ENCODE assay signal across 16 cellular contexts in genomic region chr11:61746654-61747388, GRCh38. TPM values are rescaled to one million over a fixed set of nuclear protein-coding genes. Genes with fewer than 3 reads are reported as not detected.
DNase-seq lines count a peak whose midpoint lies in the region; ATAC-seq and TF ChIP-seq lines count a peak whose summit lies in the region.
"Had no signal": no experiment of that assay in that cellular context is flagged by ENCODE, and none has a peak within 500 bp of the region (broad histone marks: within the 10 kb centered on the region; RNA-seq: fewer than 3 reads in every experiment).

No MANE protein-coding gene starts in this region.

- no peak overlapping the region for H3K9ac ChIP-seq in mammary epithelial cell (ENCODE audit: insufficient read depth, low read length)

- no peaks in the 10 kb centered on the region for H3K79me2 ChIP-seq in mammary epithelial cell (ENCODE audit: insufficient read depth, low read length)

- no peak for TF ChIP-seq CTCF in MCF 10A (IDR thresholded peaks at IDR 0.05; ENCODE audit: unreplicated experiment)
- no peak for TF ChIP-seq CTCF in mammary epithelial cell (conservative IDR thresholded peaks at IDR 0.05 in 1 of 2, IDR thresholded peaks at IDR 0.05 in 1 of 2; ENCODE audit: extremely low read depth in 1 of 2, insufficient read depth in 1 of 2, low read depth in 1 of 2, low read length in 2 of 2)
- TF ChIP-seq CTCF in brain (conservative IDR thresholded peaks at IDR 0.05): no peak
- no peak for TF ChIP-seq CTCF in mesothelial cell of epicardium (IDR thresholded peaks at IDR 0.05; ENCODE audit: unreplicated experiment)

- peak; percentile 30 for DNase-seq in MCF 10A (ENCODE audit: unreplicated experiment)
- DNase-seq in mammary epithelial cell: no peak
- DNase-seq in mesothelial cell of epicardium (ENCODE audit: low spot score in 2 of 2, unreplicated experiment in 2 of 2): no peak
- no peak for DNase-seq in stimulated activated effector memory CD8-positive, alpha-beta T cell treated with anti-CD3 and anti-CD28 coated beads, Interleukin-12 subunit alpha, Interleukin-12 subunit beta, amount 100 ng/mL, for 72 hours (ENCODE audit: low spot score in 2 of 2)
- DNase-seq in NCI-H774 (lab: John Stamatoyannopoulos, UW): no peak
- DNase-seq in NCI-H187 treated with DMSO at 0.1 percent for 48 hours (lab: John Stamatoyannopoulos, UW): no peak
- DNase-seq: GDM1, GOT3, NCI-H446 had no signal

- POLR2A ChIA-PET in MCF 10A (lab: Yijun Ruan, JAX): no interaction called here

- no peak overlapping the region for H3K27ac ChIP-seq in mammary epithelial cell (ENCODE audit: insufficient read depth, low read depth, low read length)
- H3K27ac ChIP-seq: 22Rv1 had no signal

- in situ Hi-C loops in mammary epithelial cell (cut with MboI; ENCODE audit: low sequenced_read_pairs in 2 of 2): loop anchor here in 1 of 2 donors (25.0 kb wide), 1 partner anchor 285 kb away; no protein-coding TSS in a partner anchor

- no peaks in the 10 kb centered on the region for H3K9me3 Mint-ChIP-seq in MCF 10A (ENCODE audit: unreplicated experiment)
- H3K9me3 Mint-ChIP-seq in brain: peaks cover 0 to 3% (median 0%) of the 10 kb centered on the region in 5 experiments
- no peaks in the 10 kb centered on the region for H3K9me3 Mint-ChIP-seq in mesothelial cell of epicardium
- no peaks in the 10 kb centered on the region for H3K9me3 Mint-ChIP-seq in stimulated activated effector memory CD8-positive, alpha-beta T cell treated with anti-CD3 and anti-CD28 coated beads, Interleukin-12 subunit alpha, Interleukin-12 subunit beta, amount 100 ng/mL, for 72 hours
- H3K9me3 Mint-ChIP-seq: CD4-positive, alpha-beta memory T cell; HFFc6; IgD-negative memory B cell had no signal

- H3K27ac Mint-ChIP-seq in MCF 10A (ENCODE audit: low read depth, unreplicated experiment): no peak overlapping the region
- peak overlapping the region in 3 of 5 experiments; percentile 41 to 80 (median 57) for H3K27ac Mint-ChIP-seq in brain
- peak overlapping the region; percentile 30 for H3K27ac Mint-ChIP-seq in mesothelial cell of epicardium
- peak overlapping the region; percentile 26 for H3K27ac Mint-ChIP-seq in stimulated activated effector memory CD8-positive, alpha-beta T cell treated with anti-CD3 and anti-CD28 coated beads, Interleukin-12 subunit alpha, Interleukin-12 subunit beta, amount 100 ng/mL, for 72 hours
- H3K27ac Mint-ChIP-seq: HFFc6 had no signal

- no peaks in the 10 kb centered on the region for H3K36me3 Mint-ChIP-seq in MCF 10A (ENCODE audit: insufficient read depth, unreplicated experiment)
- peaks cover 3% of the 10 kb centered on the region for H3K36me3 Mint-ChIP-seq in brain
- peaks cover 1% of the 10 kb centered on the region for H3K36me3 Mint-ChIP-seq in mesothelial cell of epicardium
- no peaks in the 10 kb centered on the region for H3K36me3 Mint-ChIP-seq in stimulated activated effector memory CD8-positive, alpha-beta T cell treated with anti-CD3 and anti-CD28 coated beads, Interleukin-12 subunit alpha, Interleukin-12 subunit beta, amount 100 ng/mL, for 72 hours
- H3K36me3 Mint-ChIP-seq: CD4-positive, alpha-beta memory T cell had no signal

- H3K4me1 ChIP-seq in mammary epithelial cell (ENCODE audit: insufficient read depth, low read length): no peaks in the 10 kb centered on the region

- no peak overlapping the region for H2AFZ ChIP-seq in mammary epithelial cell (ENCODE audit: low read depth, low read length)

- H3K4me1 Mint-ChIP-seq in MCF 10A (ENCODE audit: insufficient read depth, unreplicated experiment) (no peaks in the 10 kb centered on the region), brain (peaks cover 26% of the 10 kb centered on the region), mesothelial cell of epicardium (peaks cover 21% of the 10 kb centered on the region)
- H3K4me1 Mint-ChIP-seq in stimulated activated effector memory CD8-positive, alpha-beta T cell treated with anti-CD3 and anti-CD28 coated beads, Interleukin-12 subunit alpha, Interleukin-12 subunit beta, amount 100 ng/mL, for 72 hours: no peaks in the 10 kb centered on the region

- no peak for ATAC-seq in stimulated activated effector memory CD8-positive, alpha-beta T cell treated with anti-CD3 and anti-CD28 coated beads, Interleukin-12 subunit alpha, Interleukin-12 subunit beta, amount 100 ng/mL, for 72 hours
- no peak for ATAC-seq in GM21390 (IDR thresholded peaks at IDR 0.05; ENCODE audit: unreplicated experiment)

- H3K27me3 Mint-ChIP-seq in MCF 10A (ENCODE audit: insufficient read depth, unreplicated experiment) (no peaks in the 10 kb centered on the region), brain (peaks cover 15% of the 10 kb centered on the region), mesothelial cell of epicardium (ENCODE audit: low read depth) (no peaks in the 10 kb centered on the region)

- H4K20me1 ChIP-seq in mammary epithelial cell (ENCODE audit: insufficient read depth, low read length): no peaks in the 10 kb centered on the region

- CTCF ChIA-PET in MCF 10A (lab: Yijun Ruan, JAX) (interaction anchor here (0.6 to 1.9 kb wide), 24 partner anchors 9 to 742 kb away, joined by 3 to 11 read pairs (median 4); no protein-coding TSS in a partner anchor), mammary epithelial cell (lab: Charles Lee; ENCODE audit: low non-redundant PET) (interaction anchor here (0.6 to 1.0 kb wide), 2 partner anchors 13 to 335 kb away, joined by 4 to 6 read pairs; no protein-coding TSS in a partner anchor)

- H3K4me3 ChIP-seq in mammary epithelial cell (replicated peaks in 1 of 3; ENCODE audit: insufficient read depth in 1 of 3, low read depth in 2 of 3, low read length in 3 of 3): no peak overlapping the region
- H3K4me3 ChIP-seq: GM12878 had no signal

- 75% methylated on average over 7 of the region's 23 CpGs for WGBS in mammary epithelial cell (ENCODE audit: low coverage, missing lambda C conversion rate)

- H3K4me2 ChIP-seq in mammary epithelial cell (ENCODE audit: insufficient read depth, low read depth, low read length): no peak overlapping the region

- BruUV-seq in MCF 10A (replicated peaks; lab: Mats Ljungman, UMichigan): no TSS peak
- no TSS peak for BruUV-seq in mammary epithelial cell (replicated peaks; lab: Mats Ljungman, UMichigan)

- no peaks in the 10 kb centered on the region for H3K27me3 ChIP-seq in mammary epithelial cell (ENCODE audit: insufficient read depth, low read length)

- H3K4me3 Mint-ChIP-seq in MCF 10A (ENCODE audit: unreplicated experiment) (no peak overlapping the region), brain (no peak overlapping the region), mesothelial cell of epicardium (no peak overlapping the region)
- no peak overlapping the region for H3K4me3 Mint-ChIP-seq in stimulated activated effector memory CD8-positive, alpha-beta T cell treated with anti-CD3 and anti-CD28 coated beads, Interleukin-12 subunit alpha, Interleukin-12 subunit beta, amount 100 ng/mL, for 72 hours
- H3K4me3 Mint-ChIP-seq: CD4-positive, alpha-beta memory T cell; HFFc6; IgD-negative memory B cell had no signal

- intact Hi-C loops in MCF 10A (cut with micrococcal nuclease) (loop anchor here (1.0 kb wide), 2 partner anchors 29 to 361 kb away; no protein-coding TSS in a partner anchor), mammary epithelial cell (cut with micrococcal nuclease) (loop anchor here (1.0 to 2.0 kb wide), 2 partner anchors 29 to 362 kb away; no protein-coding TSS in a partner anchor)

- dilution Hi-C loops in mammary epithelial cell (cut with HindIII; ENCODE audit: low sequenced_read_pairs): no loop called here

- no peaks in the 10 kb centered on the region for H3K9me3 ChIP-seq in mammary epithelial cell (replicated peaks; ENCODE audit: insufficient read depth, low read length)

- H3K36me3 ChIP-seq in mammary epithelial cell (ENCODE audit: insufficient read depth, low read length): no peaks in the 10 kb centered on the region

RNA-seq across cellular contexts. Expression of gene MYRF, which starts 5.6 kb away (rescaled TPM):
- total RNA-seq in MCF 10A (2022) (0.16 TPM in 1 of 2 replicates, not detected in the other), mammary epithelial cell (under 1 TPM; under 0.01 to 0.26 TPM), mesothelial cell of epicardium (401 to 436 TPM (median 428 TPM) in 3 replicates)
- polyA plus RNA-seq in mammary epithelial cell (0.16 TPM), brain (ENCODE audit: insufficient read depth, low read depth, low replicate concordance) (70.8 TPM)
- not detected for polyA minus RNA-seq in mammary epithelial cell
- polyA plus RNA-seq: IgD-negative memory B cell had no signal

RNA-seq across cellular contexts. Expression of gene TMEM258, which starts 45.6 kb away (rescaled TPM):
- total RNA-seq in MCF 10A (2022): 184 and 300 TPM in 2 replicates
- total RNA-seq in mammary epithelial cell: 10 to 100 TPM; 48.2 to 99.7 TPM
- 202 TPM for polyA plus RNA-seq in mammary epithelial cell
- polyA minus RNA-seq in mammary epithelial cell: 79.7 TPM
- 370 TPM for polyA plus RNA-seq in brain (ENCODE audit: insufficient read depth, low read depth, low replicate concordance)
- total RNA-seq in mesothelial cell of epicardium: 139 to 154 TPM (median 148 TPM) in 3 replicates

RNA-seq across cellular contexts. Expression of gene FEN1, which starts 45.9 kb away (rescaled TPM):
- total RNA-seq in MCF 10A (2022) (19.9 and 21.5 TPM in 2 replicates), mammary epithelial cell (10 to 100 TPM; 11.7 to 46.1 TPM), mesothelial cell of epicardium (19.5 to 20.9 TPM (median 20.3 TPM) in 3 replicates)
- polyA plus RNA-seq in mammary epithelial cell (65.0 TPM), brain (ENCODE audit: insufficient read depth, low read depth, low replicate concordance) (74.9 TPM)
- 96.1 TPM for polyA minus RNA-seq in mammary epithelial cell

Comparison
In these comparisons a context has a peak if more than half of its experiments do, and no peak if none do; other contexts are left out.
1. RNA of gene MYRF, which starts 5.6 kb away (total RNA-seq): 401 to 436 TPM in mesothelial cell of epicardium; under 0.01 to 0.26 TPM in mammary epithelial cell and 0.16 TPM in MCF 10A; every median in the first group is over 100 times any median in the second.